ENCODE assay signal across 9 cellular contexts in genomic region chr5:172496671-172497371, GRCh38. TPM values are rescaled to one million over a fixed set of nuclear protein-coding genes. Genes with fewer than 3 reads are reported as not detected.
DNase-seq lines count a peak whose midpoint lies in the region; ATAC-seq, FAIRE-seq and TF ChIP-seq lines count a peak whose summit lies in the region.
"Had no signal": no experiment of that assay in that cellular context is flagged by ENCODE, and none has a peak within 500 bp of the region (broad histone marks: within the 10 kb centered on the region; RNA-seq: fewer than 3 reads in every experiment).

No MANE protein-coding gene starts in this region.

- TF ChIP-seq CTCF in parathyroid adenoma (IDR thresholded peaks at IDR 0.05): no peak

- no peaks in the 10 kb centered on the region for H3K9me2 ChIP-seq in Karpas-422 (replicated peaks; ENCODE audit: insufficient read depth, low read length)

- H3K9me3 ChIP-seq in parathyroid adenoma (ENCODE audit: control insufficient read depth, low read length) (no peaks in the 10 kb centered on the region), Karpas-422 (ENCODE audit: low read length) (no peaks in the 10 kb centered on the region)

- peaks cover 16% of the 10 kb centered on the region for H3K27me3 Mint-ChIP-seq in activated CD8-positive, alpha-beta memory T cell treated with anti-CD3 and anti-CD28 coated beads, Interleukin-2, amount 10 ng/mL, durations not matched to agents 7 days and 5 days

- ATAC-seq in activated CD8-positive, alpha-beta memory T cell treated with anti-CD3 and anti-CD28 coated beads, Interleukin-2, amount 10 ng/mL, durations not matched to agents 7 days and 5 days: no peak
- ATAC-seq in HG02623 (IDR thresholded peaks at IDR 0.05; ENCODE audit: unreplicated experiment): no peak
- ATAC-seq: naive thymus-derived CD4-positive, alpha-beta T cell had no signal

- no peaks in the 10 kb centered on the region for H3K4me1 ChIP-seq in parathyroid adenoma
- H3K4me1 ChIP-seq in Karpas-422 (ENCODE audit: low read length): peaks cover 5% of the 10 kb centered on the region

- peak; percentile 69 for DNase-seq in Daoy (ENCODE audit: low read depth)
- DNase-seq in activated CD8-positive, alpha-beta memory T cell treated with anti-CD3 and anti-CD28 coated beads, Interleukin-2, amount 10 ng/mL, durations not matched to agents 7 days and 5 days: peak; percentile 23
- DNase-seq in frontal cortex (ENCODE audit: low spot score in 2 of 2): peak; percentile 24 to 48
- no peak for DNase-seq in NCI-H2227 treated with DMSO at 0.1 percent for 48 hours (lab: John Stamatoyannopoulos, UW)
- DNase-seq in activated naive CD4-positive, alpha-beta T cell (lab: John Stamatoyannopoulos, UW): no peak
- DNase-seq in Karpas-422: no peak
- DNase-seq: naive thymus-derived CD4-positive, alpha-beta T cell had no signal

- H3K4me3 ChIP-seq in parathyroid adenoma (ENCODE audit: low read depth, low read length) (no peak overlapping the region), Karpas-422 (ENCODE audit: low read length) (no peak overlapping the region)

- no peaks in the 10 kb centered on the region for H3K27me3 ChIP-seq in parathyroid adenoma (ENCODE audit: control insufficient read depth, insufficient read depth, low read length)
- H3K27me3 ChIP-seq in Karpas-422 (ENCODE audit: low read length): no peaks in the 10 kb centered on the region

- H3K36me3 Mint-ChIP-seq in activated CD8-positive, alpha-beta memory T cell treated with anti-CD3 and anti-CD28 coated beads, Interleukin-2, amount 10 ng/mL, durations not matched to agents 7 days and 5 days: no peaks in the 10 kb centered on the region
- H3K36me3 Mint-ChIP-seq: naive thymus-derived CD4-positive, alpha-beta T cell had no signal

- peak overlapping the region; percentile 30 for H3K27ac ChIP-seq in parathyroid adenoma
- H3K27ac ChIP-seq in Karpas-422 (ENCODE audit: low read length): no peak overlapping the region

- H3K4me2 ChIP-seq in parathyroid adenoma (ENCODE audit: low read length) (no peak overlapping the region), Karpas-422 (ENCODE audit: low read depth, low read length, poor library complexity, severe bottlenecking) (no peak overlapping the region)

- H3K36me3 ChIP-seq in parathyroid adenoma (ENCODE audit: control insufficient read depth, insufficient read depth, low read length): no peaks in the 10 kb centered on the region
- no peaks in the 10 kb centered on the region for H3K36me3 ChIP-seq in Karpas-422 (ENCODE audit: insufficient read depth, low read length)

- no peak for FAIRE-seq in frontal cortex (lab: Jason Lieb, UNC)

- no peak overlapping the region for H3K9ac ChIP-seq in parathyroid adenoma
- no peak overlapping the region for H3K9ac ChIP-seq in Karpas-422 (ENCODE audit: low read length)

- H3K4me1 Mint-ChIP-seq in activated CD8-positive, alpha-beta memory T cell treated with anti-CD3 and anti-CD28 coated beads, Interleukin-2, amount 10 ng/mL, durations not matched to agents 7 days and 5 days: no peaks in the 10 kb centered on the region
- H3K4me1 Mint-ChIP-seq: naive thymus-derived CD4-positive, alpha-beta T cell had no signal

- H3K9me3 Mint-ChIP-seq in activated CD8-positive, alpha-beta memory T cell treated with anti-CD3 and anti-CD28 coated beads, Interleukin-2, amount 10 ng/mL, durations not matched to agents 7 days and 5 days (ENCODE audit: low read depth): no peaks in the 10 kb centered on the region

- H4K20me1 ChIP-seq in Karpas-422 (ENCODE audit: insufficient read depth, low read depth, low read length): no peaks in the 10 kb centered on the region

- H3K79me2 ChIP-seq in parathyroid adenoma (no peaks in the 10 kb centered on the region), Karpas-422 (ENCODE audit: low read length) (no peaks in the 10 kb centered on the region)

- no peak overlapping the region for H3K27ac Mint-ChIP-seq in activated CD8-positive, alpha-beta memory T cell treated with anti-CD3 and anti-CD28 coated beads, Interleukin-2, amount 10 ng/mL, durations not matched to agents 7 days and 5 days

- CTCF ChIA-PET in activated CD8-positive, alpha-beta memory T cell treated with anti-CD3 and anti-CD28 coated beads, Interleukin-2, amount 10 ng/mL, durations not matched to agents 7 days and 5 days (lab: Charles Lee): no interaction called here

- H2AFZ ChIP-seq in parathyroid adenoma (no peak overlapping the region), Karpas-422 (ENCODE audit: low read length) (no peak overlapping the region)

- H3K4me3 Mint-ChIP-seq in activated CD8-positive, alpha-beta memory T cell treated with anti-CD3 and anti-CD28 coated beads, Interleukin-2, amount 10 ng/mL, durations not matched to agents 7 days and 5 days: no peak overlapping the region
- H3K4me3 Mint-ChIP-seq: naive thymus-derived CD4-positive, alpha-beta T cell had no signal

RNA-seq across cellular contexts. Expression of gene SH3PXD2B, which starts 42.5 kb away (rescaled TPM):
- 10.9 and 13.7 TPM in 2 replicates for total RNA-seq in Daoy (2014; rRNA removed; shearing (Covaris generic))
- total RNA-seq in activated CD8-positive, alpha-beta memory T cell treated with anti-CD3 and anti-CD28 coated beads, Interleukin-2, amount 10 ng/mL, durations not matched to agents 7 days and 5 days: under 1 TPM; 0.06 to 0.12 TPM
- total RNA-seq in frontal cortex: 13.0 TPM
- total RNA-seq in Karpas-422 (2014; rRNA removed; shearing (Covaris generic); ENCODE audit: low replicate concordance): 0.15 TPM in 1 of 2 replicates, not detected in the other

Comparison
In these comparisons a context has a peak if more than half of its experiments do, and no peak if none do; other contexts are left out.
1. DNase-seq: peak in Daoy (single experiment), activated CD8-positive, alpha-beta memory T cell treated with anti-CD3 and anti-CD28 coated beads, Interleukin-2, amount 10 ng/mL, durations not matched to agents 7 days and 5 days (single experiment) and frontal cortex (2 of 2); none in NCI-H2227 treated with DMSO at 0.1 percent for 48 hours (single experiment), activated naive CD4-positive, alpha-beta T cell (0 of 4) and Karpas-422 (single experiment).
2. RNA of gene SH3PXD2B, which starts 42.5 kb away (total RNA-seq): 13.0 TPM in frontal cortex (single experiment) and 10.9 to 13.7 TPM in Daoy; 0.15 TPM in Karpas-422 and 0.06 to 0.12 TPM in activated CD8-positive, alpha-beta memory T cell treated with anti-CD3 and anti-CD28 coated beads, Interleukin-2, amount 10 ng/mL, durations not matched to agents 7 days and 5 days; every median in the first group is over 10 times any median in the second.